Comparison of ENCODE assay signal across 8 cellular contexts in genomic region chr16:89422905-89423630, GRCh38.
DNase-seq lines count a peak whose midpoint lies in the region; ATAC-seq and TF ChIP-seq lines count a peak whose summit lies in the region.

No MANE protein-coding gene starts in this region.

- peaks cover 76% of the 10 kb centered on the region for H3K4me1 Mint-ChIP-seq in activated CD4-positive, alpha-beta memory T cell treated with anti-CD3 and anti-CD28 coated beads for 36 hours (ENCODE audit: low read depth)

- H3K9me3 Mint-ChIP-seq in activated CD4-positive, alpha-beta memory T cell treated with anti-CD3 and anti-CD28 coated beads for 36 hours = no peaks in the 10 kb centered on the region

- CTCF ChIA-PET in activated CD4-positive, alpha-beta memory T cell treated with anti-CD3 and anti-CD28 coated beads for 36 hours (lab: Charles Lee) = interaction anchor here (1.6 kb wide), 1 partner anchor 18 kb away, joined by 5 read pairs; no protein-coding TSS in a partner anchor

- peaks cover 18% of the 10 kb centered on the region for H3K36me3 Mint-ChIP-seq in activated CD4-positive, alpha-beta memory T cell treated with anti-CD3 and anti-CD28 coated beads for 36 hours

- DNase-seq in activated naive CD4-positive, alpha-beta T cell treated with Interleukin-2 at 50 U/mL for 16 hours = peak; percentile 67
- no peak for DNase-seq in activated naive CD4-positive, alpha-beta T cell (lab: John Stamatoyannopoulos, UW)
- DNase-seq in activated CD4-positive, alpha-beta memory T cell treated with anti-CD3 and anti-CD28 coated beads for 36 hours = peak; percentile 82
- DNase-seq in fibroblast of the aortic adventitia (ENCODE audit: low read depth) (peak; percentile 33), anterior cingulate cortex (lab: John Stamatoyannopoulos, UW) (no peak)
- peak; percentile 36 for DNase-seq in stimulated activated CD4-positive, alpha-beta T cell treated with anti-CD3 and anti-CD28 coated beads, Interleukin-4, amount 100 ng/mL, for 1 hour

- no peak for TF ChIP-seq CTCF in fibroblast of the aortic adventitia (IDR thresholded peaks at IDR 0.05; ENCODE audit: insufficient read depth, low read length)

- H3K4me3 Mint-ChIP-seq in activated CD4-positive, alpha-beta memory T cell treated with anti-CD3 and anti-CD28 coated beads for 36 hours = peak overlapping the region; percentile 28

- no peak overlapping the region for H3K4me3 ChIP-seq in fibroblast of the aortic adventitia (ENCODE audit: low read depth, low read length)

- H3K27ac Mint-ChIP-seq in activated CD4-positive, alpha-beta memory T cell treated with anti-CD3 and anti-CD28 coated beads for 36 hours = peak overlapping the region; percentile 80

- POLR2A ChIA-PET in activated CD4-positive, alpha-beta memory T cell treated with anti-CD3 and anti-CD28 coated beads for 36 hours (lab: Charles Lee) = interaction anchor here (0.8 to 1.2 kb wide), 6 partner anchors 14 to 85 kb away, joined by 3 to 5 read pairs (median 3); no protein-coding TSS in a partner anchor

- intact Hi-C loops in activated CD4-positive, alpha-beta memory T cell treated with anti-CD3 and anti-CD28 coated beads for 36 hours (cut with micrococcal nuclease) = loop anchor here (2.0 kb wide), 2 partner anchors 18 to 62 kb away; no protein-coding TSS in a partner anchor

- ATAC-seq in HG03196 (IDR thresholded peaks at IDR 0.05; ENCODE audit: unreplicated experiment) (peak; percentile 64), GM21526 (IDR thresholded peaks at IDR 0.05; ENCODE audit: low FRiP score, unreplicated experiment) (no peak)

- no peaks in the 10 kb centered on the region for H3K27me3 Mint-ChIP-seq in activated CD4-positive, alpha-beta memory T cell treated with anti-CD3 and anti-CD28 coated beads for 36 hours

Comparison
In these comparisons a context has a peak if more than half of its experiments do, and no peak if none do; other contexts are left out.
1. DNase-seq: peak in activated naive CD4-positive, alpha-beta T cell treated with Interleukin-2 at 50 U/mL for 16 hours (single experiment), activated CD4-positive, alpha-beta memory T cell treated with anti-CD3 and anti-CD28 coated beads for 36 hours (single experiment), fibroblast of the aortic adventitia (single experiment) and stimulated activated CD4-positive, alpha-beta T cell treated with anti-CD3 and anti-CD28 coated beads, Interleukin-4, amount 100 ng/mL, for 1 hour (single experiment); none in activated naive CD4-positive, alpha-beta T cell (0 of 4) and anterior cingulate cortex (0 of 58).